ENCODE assay signal across 8 cellular contexts in the genomic region with DNA sequence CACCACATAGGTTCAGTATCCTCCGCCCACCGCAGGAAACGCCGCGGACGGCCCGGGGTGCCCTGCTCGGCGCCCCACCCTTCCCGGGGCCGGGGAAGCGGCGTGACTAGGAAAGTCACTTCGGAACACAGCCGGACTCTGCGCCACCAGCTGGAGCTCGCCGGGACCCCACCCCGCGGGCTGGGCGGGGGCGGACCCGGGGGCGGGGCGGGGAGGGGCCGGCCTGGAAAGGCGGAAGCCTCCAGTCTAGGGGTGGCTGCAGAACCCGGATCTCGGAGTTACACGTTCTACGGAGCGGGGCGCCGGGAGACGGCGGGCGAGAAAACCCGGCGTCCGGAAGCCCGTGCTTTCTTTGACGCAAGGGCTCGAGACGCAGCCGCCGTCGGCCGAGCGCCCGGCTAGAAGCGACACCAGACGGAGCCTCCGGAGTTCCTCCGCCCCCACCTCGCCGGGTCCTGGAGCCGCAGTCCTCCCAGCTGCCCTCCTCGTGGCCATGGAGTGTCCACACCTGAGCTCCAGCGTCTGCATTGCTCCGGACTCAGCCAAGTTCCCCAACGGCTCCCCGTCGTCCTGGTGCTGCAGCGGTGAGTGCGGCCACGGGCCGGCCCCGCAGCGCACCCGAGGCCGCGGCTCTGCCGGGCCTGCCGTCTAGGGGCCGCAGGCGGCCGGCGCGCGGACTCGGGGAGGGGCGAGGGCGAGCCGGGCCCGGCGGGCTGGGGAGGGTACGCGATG. TPM values are rescaled to one million over a fixed set of nuclear protein-coding genes. Genes with fewer than 3 reads are reported as not detected.
A peak's percentile ranks its signal among the peaks of the same experiment; 100 is the strongest.
DNase-seq lines count a peak whose midpoint lies in the region; TF ChIP-seq lines count a peak whose summit lies in the region.

A gene with protein sequence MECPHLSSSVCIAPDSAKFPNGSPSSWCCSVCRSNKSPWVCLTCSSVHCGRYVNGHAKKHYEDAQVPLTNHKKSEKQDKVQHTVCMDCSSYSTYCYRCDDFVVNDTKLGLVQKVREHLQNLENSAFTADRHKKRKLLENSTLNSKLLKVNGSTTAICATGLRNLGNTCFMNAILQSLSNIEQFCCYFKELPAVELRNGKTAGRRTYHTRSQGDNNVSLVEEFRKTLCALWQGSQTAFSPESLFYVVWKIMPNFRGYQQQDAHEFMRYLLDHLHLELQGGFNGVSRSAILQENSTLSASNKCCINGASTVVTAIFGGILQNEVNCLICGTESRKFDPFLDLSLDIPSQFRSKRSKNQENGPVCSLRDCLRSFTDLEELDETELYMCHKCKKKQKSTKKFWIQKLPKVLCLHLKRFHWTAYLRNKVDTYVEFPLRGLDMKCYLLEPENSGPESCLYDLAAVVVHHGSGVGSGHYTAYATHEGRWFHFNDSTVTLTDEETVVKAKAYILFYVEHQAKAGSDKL (plus strand): TSS at position 347 of the 732 bp plus-strand sequence. CDS start 147 bp downstream, at position 494.

- WGBS in SK-N-SH (ENCODE audit: low lambda C conversion rate): 0% methylated on average over 13 of the region's 88 CpGs
- 0% methylated on average over 21 of the region's 88 CpGs for WGBS in suprapubic skin

- no peaks in the 10 kb centered on the region for H3K36me3 ChIP-seq in SK-N-SH (replicated peaks in 1 of 2; ENCODE audit: control insufficient read depth in 1 of 2, insufficient read depth in 2 of 2, low read length in 1 of 2)
- H3K36me3 ChIP-seq in suprapubic skin: no peaks in the 10 kb centered on the region

- DNase-seq in HFFc6: peak; percentile 90
- peak; percentile 96 for DNase-seq in NB4 (ENCODE audit: low read depth)
- peak; percentile 98 for DNase-seq in SK-N-SH
- DNase-seq in activated naive CD4-positive, alpha-beta T cell treated with anti-CD3 and anti-CD28 coated beads, Interleukin-2, amount 50 U/mL, for 16 hours: peak; percentile 91
- DNase-seq in globus pallidus (ENCODE audit: low spot score): peak; percentile 92
- peak; percentile 92 for DNase-seq in occipital lobe (lab: John Stamatoyannopoulos, UW)
- DNase-seq in suprapubic skin (ENCODE audit: low spot score in 2 of 2): peak; percentile 96

- peak within 1 kb of the TSS; percentile 98 for H3K27ac Mint-ChIP-seq in HFFc6

- H3K4me2 ChIP-seq in SK-N-SH: peak within 1 kb of the TSS; percentile 95

- peaks cover 44% of the 10 kb centered on the region for H3K79me2 ChIP-seq in SK-N-SH (ENCODE audit: insufficient read depth)

- peak within 1 kb of the TSS; percentile 89 for H3K4me3 Mint-ChIP-seq in HFFc6

- H3K27ac ChIP-seq in SK-N-SH (ENCODE audit: low read depth in 2 of 2, low read length in 1 of 2) (peak within 1 kb of the TSS; percentile 84 to 93), suprapubic skin (peak within 1 kb of the TSS; percentile 96)

- POLR2A ChIA-PET in SK-N-SH (lab: Yijun Ruan, JAX): interaction anchor here (0.6 to 1.1 kb wide), 2 partner anchors 17 to 1490 kb away, joined by 3 read pairs; no protein-coding TSS in a partner anchor

- H3F3A ChIP-seq in SK-N-SH (replicated peaks; ENCODE audit: insufficient read depth): peaks cover 18% of the 10 kb centered on the region

- H3K9me3 Mint-ChIP-seq in HFFc6: no peaks in the 10 kb centered on the region

- H3K4me1 ChIP-seq in SK-N-SH (ENCODE audit: control insufficient read depth in 1 of 2, insufficient read depth in 2 of 2, low read depth in 1 of 2, low read length in 1 of 2): peaks cover 22 to 30% of the 10 kb centered on the region in 2 experiments; a peak in 3 of 4 replicates
- H3K4me1 ChIP-seq in suprapubic skin: peaks cover 70% of the 10 kb centered on the region

- H3K4me1 Mint-ChIP-seq in HFFc6 (ENCODE audit: low read depth): peaks cover 79% of the 10 kb centered on the region

- H4K20me1 ChIP-seq in SK-N-SH (ENCODE audit: insufficient read depth): peaks cover 34% of the 10 kb centered on the region

- H3K9me3 ChIP-seq in SK-N-SH (no peaks in the 10 kb centered on the region), suprapubic skin (no peaks in the 10 kb centered on the region)

- H3K9ac ChIP-seq in SK-N-SH: peak within 1 kb of the TSS; percentile 94

- TF ChIP-seq CTCF in HFFc6 (IDR thresholded peaks at IDR 0.05): peak; percentile 76
- no peak for TF ChIP-seq CTCF in NB4 (IDR thresholded peaks at IDR 0.05; ENCODE audit: low read depth, low read length)
- no peak for TF ChIP-seq CTCF in SK-N-SH (IDR thresholded peaks at IDR 0.05)
- peak in 1 of 2 donors; percentile 56 for TF ChIP-seq CTCF in suprapubic skin (IDR thresholded peaks at IDR 0.05)

- TF ChIP-seq POLR2A in NB4 (IDR thresholded peaks at IDR 0.05; ENCODE audit: extremely low read depth, insufficient read length) (peak; percentile 77), suprapubic skin (IDR thresholded peaks at IDR 0.05) (peak in 1 of 2 donors; percentile 84)

- TF ChIP-seq EP300 in SK-N-SH (IDR thresholded peaks at IDR 0.05; ENCODE audit: borderline replicate concordance in 1 of 2, low read depth in 1 of 2, low read length in 1 of 2) (no peak), suprapubic skin (IDR thresholded peaks at IDR 0.05) (no peak)

- H3K9me2 ChIP-seq in SK-N-SH: no peaks in the 10 kb centered on the region

- H3K27me3 ChIP-seq in SK-N-SH (ENCODE audit: insufficient read depth): no peaks in the 10 kb centered on the region
- no peaks in the 10 kb centered on the region for H3K27me3 ChIP-seq in suprapubic skin

- H3K27me3 Mint-ChIP-seq in HFFc6 (ENCODE audit: insufficient read depth): peaks cover 8% of the 10 kb centered on the region

- H2AFZ ChIP-seq in SK-N-SH (ENCODE audit: low read depth): peak within 1 kb of the TSS; percentile 89; the same call in 1 of the 2 replicates

- TF ChIP-seq RAD21 in SK-N-SH (IDR thresholded peaks at IDR 0.05; ENCODE audit: low read length): peak; percentile 29; the same call in 1 of the 2 replicates

- H3K4me3 ChIP-seq in GM08714 (ENCODE audit: low read length) (peak within 1 kb of the TSS; percentile 97), NB4 (ENCODE audit: low read depth, low read length) (peak within 1 kb of the TSS; percentile 77), SK-N-SH (ENCODE audit: low read depth in 2 of 2, low read length in 1 of 2) (peak within 1 kb of the TSS; percentile 90 to 91), suprapubic skin (peak within 1 kb of the TSS; percentile 90)

- H3K36me3 Mint-ChIP-seq in HFFc6 (ENCODE audit: low read depth): peaks cover 7% of the 10 kb centered on the region; the same call in 1 of the 2 replicates

- CTCF ChIA-PET in SK-N-SH (lab: Yijun Ruan, JAX): interaction anchor here (0.7 to 2.6 kb wide), 12 partner anchors 11 to 692 kb away, joined by 3 to 10 read pairs (median 6); no protein-coding TSS in a partner anchor

TF ChIP-seq in SK-N-SH, 30 proteins besides CTCF, POLR2A, EP300 and RAD21 (continues in another document):
- TF ChIP-seq FOSL2 (IDR thresholded peaks at IDR 0.05; ENCODE audit: borderline replicate concordance, low read depth): 0 out of 2 replicates have a peak, but pooled peaks have one; percentile 13
- TF ChIP-seq, protein P1, sequence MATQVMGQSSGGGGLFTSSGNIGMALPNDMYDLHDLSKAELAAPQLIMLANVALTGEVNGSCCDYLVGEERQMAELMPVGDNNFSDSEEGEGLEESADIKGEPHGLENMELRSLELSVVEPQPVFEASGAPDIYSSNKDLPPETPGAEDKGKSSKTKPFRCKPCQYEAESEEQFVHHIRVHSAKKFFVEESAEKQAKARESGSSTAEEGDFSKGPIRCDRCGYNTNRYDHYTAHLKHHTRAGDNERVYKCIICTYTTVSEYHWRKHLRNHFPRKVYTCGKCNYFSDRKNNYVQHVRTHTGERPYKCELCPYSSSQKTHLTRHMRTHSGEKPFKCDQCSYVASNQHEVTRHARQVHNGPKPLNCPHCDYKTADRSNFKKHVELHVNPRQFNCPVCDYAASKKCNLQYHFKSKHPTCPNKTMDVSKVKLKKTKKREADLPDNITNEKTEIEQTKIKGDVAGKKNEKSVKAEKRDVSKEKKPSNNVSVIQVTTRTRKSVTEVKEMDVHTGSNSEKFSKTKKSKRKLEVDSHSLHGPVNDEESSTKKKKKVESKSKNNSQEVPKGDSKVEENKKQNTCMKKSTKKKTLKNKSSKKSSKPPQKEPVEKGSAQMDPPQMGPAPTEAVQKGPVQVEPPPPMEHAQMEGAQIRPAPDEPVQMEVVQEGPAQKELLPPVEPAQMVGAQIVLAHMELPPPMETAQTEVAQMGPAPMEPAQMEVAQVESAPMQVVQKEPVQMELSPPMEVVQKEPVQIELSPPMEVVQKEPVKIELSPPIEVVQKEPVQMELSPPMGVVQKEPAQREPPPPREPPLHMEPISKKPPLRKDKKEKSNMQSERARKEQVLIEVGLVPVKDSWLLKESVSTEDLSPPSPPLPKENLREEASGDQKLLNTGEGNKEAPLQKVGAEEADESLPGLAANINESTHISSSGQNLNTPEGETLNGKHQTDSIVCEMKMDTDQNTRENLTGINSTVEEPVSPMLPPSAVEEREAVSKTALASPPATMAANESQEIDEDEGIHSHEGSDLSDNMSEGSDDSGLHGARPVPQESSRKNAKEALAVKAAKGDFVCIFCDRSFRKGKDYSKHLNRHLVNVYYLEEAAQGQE (IDR thresholded peaks at IDR 0.05; ENCODE audit: low read depth, low read length): no peak
- peak; percentile 39; the same call in 1 of the 2 replicates for TF ChIP-seq TCF12 (IDR thresholded peaks at IDR 0.05)
- TF ChIP-seq ELF1 (IDR thresholded peaks at IDR 0.05): peak; percentile 89
- peak; percentile 87; the same call in 1 of the 2 replicates for TF ChIP-seq SIN3A (IDR thresholded peaks at IDR 0.05; ENCODE audit: borderline replicate concordance, low read depth, low read length)
- no peak for TF ChIP-seq TEAD4 (IDR thresholded peaks at IDR 0.05; ENCODE audit: borderline replicate concordance, insufficient read depth)
- no peak for TF ChIP-seq GATA2 (CRISPR knock-in tag; IDR thresholded peaks at IDR 0.05)
- peak; percentile 83 for TF ChIP-seq CHD2 (IDR thresholded peaks at IDR 0.05; ENCODE audit: low read length, partially characterized antibody)
- peak; percentile 74 for TF ChIP-seq POLR2AphosphoS5 (IDR thresholded peaks at IDR 0.05; ENCODE audit: low read depth, low read length)
- TF ChIP-seq SMC3 (IDR thresholded peaks at IDR 0.05; ENCODE audit: low read depth, low read length): peak; percentile 6; the same call in 1 of the 2 replicates

RNA-seq across cellular contexts. Expression of the gene that starts here (rescaled TPM):
- total RNA-seq in HFFc6 (2021; fragmentation: NEBNext Ultra II Directional; extraction: Animal tissue kit (Norgen Biotek cat#: 25700)): 10 to 100 TPM; 16.8 to 26.2 (median 23.1) TPM
- 9.3 and 10.8 TPM in 2 replicates for polyA plus RNA-seq in SK-N-SH (2012; rRNA removed)
- 9.3 and 9.6 TPM in 2 replicates for polyA plus RNA-seq in SK-N-SH (2012; cell fraction: cytosol; rRNA removed)
- polyA plus RNA-seq in SK-N-SH (2012; cell fraction: nucleus; rRNA removed): 45.6 and 46.7 TPM in 2 replicates
- total RNA-seq in occipital lobe: 86.4 TPM
- 100 to 1,000 TPM in 1 of 4 donors, 10 to 100 TPM in 3; 43.2 to 105 (median 48.0) TPM for total RNA-seq in suprapubic skin

Comparison
In these comparisons a context has a peak if more than half of its experiments do, and no peak if none do; other contexts are left out.
1. Peak in every context shown above with its lines: DNase-seq, H3K4me3 ChIP-seq and H3K27ac ChIP-seq.